Comparison of ENCODE assay signal across 28 cellular contexts in the genomic region with DNA sequence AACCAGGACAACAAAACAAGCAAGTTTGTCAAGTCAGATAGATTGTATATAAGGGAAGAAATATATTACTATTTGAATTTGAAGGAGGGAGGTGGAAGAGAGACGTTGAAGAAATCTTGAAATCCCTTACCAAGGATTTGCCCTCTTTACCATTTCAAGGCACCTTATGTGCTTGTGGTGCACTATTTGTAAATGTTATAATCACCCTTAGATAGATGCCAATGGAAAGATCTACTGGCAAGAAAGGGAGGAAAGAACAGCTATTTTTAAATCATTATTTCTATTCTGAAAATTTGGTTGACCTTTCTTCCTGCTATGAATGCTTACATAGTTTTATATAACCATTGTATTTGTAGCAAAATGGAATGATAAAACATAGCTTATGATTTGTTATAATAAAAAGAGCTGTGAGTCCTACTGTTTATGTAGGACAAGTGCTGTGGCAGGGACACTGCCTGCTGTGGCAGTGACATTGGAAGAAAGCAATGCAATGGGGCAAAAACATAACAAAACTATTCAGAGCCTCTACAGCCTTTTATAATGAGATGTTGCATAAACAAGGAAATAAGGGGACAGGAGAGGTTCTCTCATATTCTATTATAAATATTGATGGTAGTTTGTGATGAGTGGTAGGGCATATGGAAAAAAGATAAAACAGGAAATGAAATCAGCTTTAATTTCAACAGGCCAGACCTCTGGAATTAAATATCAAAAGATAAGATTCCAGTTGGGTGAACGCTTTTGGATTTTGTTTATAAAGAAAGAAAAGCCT.
DNase-seq lines count a peak whose midpoint lies in the region; TF ChIP-seq lines count a peak whose summit lies in the region.
"Had no signal": no experiment of that assay in that cellular context is flagged by ENCODE, and none has a peak within 500 bp of the region (broad histone marks: within the 10 kb centered on the region; RNA-seq: fewer than 3 reads in every experiment).

No MANE protein-coding gene starts in this region.

- H3K4me3 Mint-ChIP-seq in neural crest cell, result peak overlapping the region; percentile 18
- no peak overlapping the region for H3K4me3 Mint-ChIP-seq in activated T-helper 1 cell treated with anti-CD3 and anti-CD28 coated beads, Interleukin-12 subunit alpha, Interleukin-12 subunit beta, Interleukin-2, Interleukin-4 antibody, amounts not matched to agents 30 ng/mL and 10 ng/mL and 1 ng/mL, durations not matched to agents 14 hours and 24 hours and 36 hours
- H3K4me3 Mint-ChIP-seq: activated CD8-positive, alpha-beta T cell treated with anti-CD3 and anti-CD28 coated beads for 36 hours; CD4-positive, CD25-positive, alpha-beta regulatory T cell; GM23338; IgD-negative memory B cell; natural killer cell; stimulated activated naive CD8-positive, alpha-beta T cell treated with anti-CD3 and anti-CD28 coated beads, Interleukin-15, Interleukin-2, amounts not matched to agents 100 ng/mL and 50 ng/mL, for 24 hours had no signal

- H3K4me1 Mint-ChIP-seq in neural crest cell, result peaks cover 27% of the 10 kb centered on the region
- no peaks in the 10 kb centered on the region for H3K4me1 Mint-ChIP-seq in activated T-helper 1 cell treated with anti-CD3 and anti-CD28 coated beads, Interleukin-12 subunit alpha, Interleukin-12 subunit beta, Interleukin-2, Interleukin-4 antibody, amounts not matched to agents 30 ng/mL and 10 ng/mL and 1 ng/mL, durations not matched to agents 14 hours and 24 hours and 36 hours (ENCODE audit: low read depth)
- H3K4me1 Mint-ChIP-seq: CD4-positive, CD25-positive, alpha-beta regulatory T cell; GM23338; IgD-negative memory B cell; natural killer cell had no signal

- 63 to 70% methylated on average over 2 of the region's 2 CpGs for WGBS in thyroid gland, 2 donors

- H3K36me3 ChIP-seq in SU-DHL-6 (ENCODE audit: low read length) (no peaks in the 10 kb centered on the region), thyroid gland (no peaks in the 10 kb centered on the region), PC-9 (ENCODE audit: low read depth) (no peaks in the 10 kb centered on the region)
- H3K36me3 ChIP-seq: brain microvascular endothelial cell, gastroesophageal sphincter, spleen, tibial nerve had no signal

- no peak for TF ChIP-seq CTCF in SU-DHL-6 (IDR thresholded peaks at IDR 0.05; ENCODE audit: insufficient read depth, low read length, poor library complexity, severe bottlenecking)
- no peak for TF ChIP-seq CTCF in neural crest cell (conservative IDR thresholded peaks at IDR 0.05)
- TF ChIP-seq CTCF in thyroid gland (IDR thresholded peaks at IDR 0.05), result no peak
- no peak for TF ChIP-seq CTCF in PC-9 (conservative IDR thresholded peaks at IDR 0.05)

- H3K79me2 ChIP-seq in SU-DHL-6 (ENCODE audit: insufficient read depth, low read length), result no peaks in the 10 kb centered on the region
- no peaks in the 10 kb centered on the region for H3K79me2 ChIP-seq in PC-9 (ENCODE audit: low read depth)
- H3K79me2 ChIP-seq: hepatocyte had no signal

- no peak overlapping the region for H3K27ac Mint-ChIP-seq in neural crest cell (ENCODE audit: unreplicated experiment)
- no peak overlapping the region for H3K27ac Mint-ChIP-seq in activated T-helper 1 cell treated with anti-CD3 and anti-CD28 coated beads, Interleukin-12 subunit alpha, Interleukin-12 subunit beta, Interleukin-2, Interleukin-4 antibody, amounts not matched to agents 30 ng/mL and 10 ng/mL and 1 ng/mL, durations not matched to agents 14 hours and 24 hours and 36 hours
- H3K27ac Mint-ChIP-seq: activated CD8-positive, alpha-beta T cell treated with anti-CD3 and anti-CD28 coated beads for 36 hours; activated T-helper 2 cell treated with anti-CD3 and anti-CD28 coated beads, Interferon-gamma antibody, Interleukin-2, Interleukin-4, amounts not matched to agents 10 μg/mL and 5 μg/mL and 100 μg/mL, durations not matched to agents 14 hours and 24 hours and 36 hours; CD4-positive, CD25-positive, alpha-beta regulatory T cell; GM23338; IgD-negative memory B cell; natural killer cell; stimulated activated naive CD8-positive, alpha-beta T cell treated with anti-CD3 and anti-CD28 coated beads, Interleukin-15, Interleukin-2, amounts not matched to agents 100 ng/mL and 50 ng/mL, for 24 hours had no signal

- H3F3A ChIP-seq in SU-DHL-6 (ENCODE audit: insufficient read depth) (no peaks in the 10 kb centered on the region), PC-9 (ENCODE audit: insufficient read depth, low read depth) (no peaks in the 10 kb centered on the region)

- H4K20me1 ChIP-seq in SU-DHL-6 (ENCODE audit: low read depth, low read length) (no peaks in the 10 kb centered on the region), PC-9 (ENCODE audit: insufficient read depth) (no peaks in the 10 kb centered on the region)

- H3K4me1 ChIP-seq in thyroid gland, result peaks cover 15 to 22% of the 10 kb centered on the region in 2 donors
- no peaks in the 10 kb centered on the region for H3K4me1 ChIP-seq in PC-9 (replicated peaks; ENCODE audit: insufficient read depth)
- H3K4me1 ChIP-seq: spleen had no signal

- intact Hi-C loops in thyroid gland (cut with DNase I) (no loop called here), PC-9 (cut with micrococcal nuclease; ENCODE audit: unreplicated experiment) (no loop called here)
- intact Hi-C loops in activated T-helper 1 cell treated with anti-CD3 and anti-CD28 coated beads, Interleukin-12 subunit alpha, Interleukin-12 subunit beta, Interleukin-2, Interleukin-4 antibody, amounts not matched to agents 30 ng/mL and 10 ng/mL and 1 ng/mL, durations not matched to agents 14 hours and 24 hours and 36 hours (cut with micrococcal nuclease), result no loop called here

- CTCF ChIA-PET in PC-9 (lab: Charles Lee), result no interaction called here

- H3K4me2 ChIP-seq in SU-DHL-6 (ENCODE audit: low read depth, low read length, poor library complexity, severe bottlenecking), result no peak overlapping the region
- no peak overlapping the region for H3K4me2 ChIP-seq in PC-9
- H3K4me2 ChIP-seq: GM23338, hepatocyte had no signal

- H2AFZ ChIP-seq in SU-DHL-6 (ENCODE audit: low read depth, low read length, severe bottlenecking), result peak overlapping the region; percentile 36
- H2AFZ ChIP-seq in PC-9, result no peak overlapping the region
- H2AFZ ChIP-seq: GM23338, hepatocyte had no signal

- H3K36me3 Mint-ChIP-seq in neural crest cell (ENCODE audit: low read depth), result peaks cover 9% of the 10 kb centered on the region
- H3K36me3 Mint-ChIP-seq in activated T-helper 1 cell treated with anti-CD3 and anti-CD28 coated beads, Interleukin-12 subunit alpha, Interleukin-12 subunit beta, Interleukin-2, Interleukin-4 antibody, amounts not matched to agents 30 ng/mL and 10 ng/mL and 1 ng/mL, durations not matched to agents 14 hours and 24 hours and 36 hours (ENCODE audit: low read depth), result no peaks in the 10 kb centered on the region
- H3K36me3 Mint-ChIP-seq: CD4-positive, CD25-positive, alpha-beta regulatory T cell; IgD-negative memory B cell; natural killer cell had no signal

- no peaks in the 10 kb centered on the region for H3K27me3 Mint-ChIP-seq in neural crest cell (ENCODE audit: low read depth)
- no peaks in the 10 kb centered on the region for H3K27me3 Mint-ChIP-seq in activated T-helper 1 cell treated with anti-CD3 and anti-CD28 coated beads, Interleukin-12 subunit alpha, Interleukin-12 subunit beta, Interleukin-2, Interleukin-4 antibody, amounts not matched to agents 30 ng/mL and 10 ng/mL and 1 ng/mL, durations not matched to agents 14 hours and 24 hours and 36 hours (ENCODE audit: insufficient read depth)
- H3K27me3 Mint-ChIP-seq: CD4-positive, CD25-positive, alpha-beta regulatory T cell; IgD-negative memory B cell had no signal

- H3K27ac ChIP-seq in SU-DHL-6 (ENCODE audit: low read depth, low read length) (no peak overlapping the region), thyroid gland (peak overlapping the region in 2 of 3 donors; percentile 17 to 68), PC-9 (no peak overlapping the region)
- H3K27ac ChIP-seq: brain microvascular endothelial cell, hepatocyte, RWPE1, spleen, tibial nerve had no signal

- no peak overlapping the region for H3K4me3 ChIP-seq in SU-DHL-6 (ENCODE audit: insufficient read depth, low read length, poor library complexity, severe bottlenecking)
- no peak overlapping the region for H3K4me3 ChIP-seq in thyroid gland (replicated peaks in 1 of 3)
- no peak overlapping the region for H3K4me3 ChIP-seq in PC-9
- H3K4me3 ChIP-seq: gastroesophageal sphincter, GM23338, hepatocyte, mucosa of descending colon, spleen, tibial nerve had no signal

- POLR2A ChIA-PET in PC-9 (lab: Charles Lee; ENCODE audit: unreplicated experiment), result interaction anchor here (0.6 kb wide), 1 partner anchor 21 kb away, joined by 3 read pairs; no protein-coding TSS in a partner anchor

- TF ChIP-seq POLR2A in thyroid gland (IDR thresholded peaks at IDR 0.05), result no peak

- no peaks in the 10 kb centered on the region for H3K27me3 ChIP-seq in SU-DHL-6 (ENCODE audit: low read length)
- no peaks in the 10 kb centered on the region for H3K27me3 ChIP-seq in thyroid gland
- H3K27me3 ChIP-seq in PC-9 (ENCODE audit: insufficient read depth, low read depth), result no peaks in the 10 kb centered on the region
- H3K27me3 ChIP-seq: brain microvascular endothelial cell, gastroesophageal sphincter, hepatocyte, spleen, tibial nerve had no signal

- H3K9me3 Mint-ChIP-seq in neural crest cell, result peaks cover 10% of the 10 kb centered on the region
- H3K9me3 Mint-ChIP-seq in activated T-helper 1 cell treated with anti-CD3 and anti-CD28 coated beads, Interleukin-12 subunit alpha, Interleukin-12 subunit beta, Interleukin-2, Interleukin-4 antibody, amounts not matched to agents 30 ng/mL and 10 ng/mL and 1 ng/mL, durations not matched to agents 14 hours and 24 hours and 36 hours, result no peaks in the 10 kb centered on the region
- H3K9me3 Mint-ChIP-seq: activated T-helper 2 cell treated with anti-CD3 and anti-CD28 coated beads, Interferon-gamma antibody, Interleukin-2, Interleukin-4, amounts not matched to agents 10 μg/mL and 5 μg/mL and 100 μg/mL, durations not matched to agents 14 hours and 24 hours and 36 hours had no signal

- no TSS peak for BruUV-seq in PC-9 (replicated peaks; lab: Mats Ljungman, UMichigan)

- DNase-seq in DMS153 (lab: John Stamatoyannopoulos, UW) (peak; percentile 35), DMS153 treated with DMSO at 0.1 percent for 48 hours (lab: John Stamatoyannopoulos, UW; ENCODE audit: unreplicated experiment) (no peak), neural crest cell (ENCODE audit: low read depth, low spot score) (no peak), thyroid gland (peak; percentile 20 to 22), A172 (ENCODE audit: low spot score) (no peak), PC-9 (no peak)
- DNase-seq in activated T-helper 1 cell treated with anti-CD3 and anti-CD28 coated beads, Interleukin-12 subunit alpha, Interleukin-12 subunit beta, Interleukin-2, Interleukin-4 antibody, amounts not matched to agents 30 ng/mL and 10 ng/mL and 1 ng/mL, durations not matched to agents 14 hours and 24 hours and 36 hours (ENCODE audit: low spot score), result no peak
- DNase-seq: activated CD8-positive, alpha-beta memory T cell treated with anti-CD3 and anti-CD28 coated beads, Interleukin-2, amount 50 U/mL, for 48 hours; activated CD8-positive, alpha-beta T cell treated with anti-CD3 and anti-CD28 coated beads for 36 hours; activated naive CD4-positive, alpha-beta T cell treated with anti-CD3 and anti-CD28 coated beads, Interleukin-2, amount 50 U/mL, for 16 hours; brain microvascular endothelial cell; CD4-positive, CD25-positive, alpha-beta regulatory T cell; cerebellar nuclear complex; mammary epithelial cell; mucosa of descending colon; natural killer cell; NCI-H1694; spleen; stimulated activated CD8-positive, alpha-beta memory T cell treated with anti-CD3 and anti-CD28 coated beads, Interleukin-4, amount 100 ng/mL, for 48 hours had no signal

- H3K9me3 ChIP-seq in SU-DHL-6 (ENCODE audit: insufficient read depth, low read length) (no peaks in the 10 kb centered on the region), thyroid gland (no peaks in the 10 kb centered on the region), PC-9 (ENCODE audit: insufficient read depth, low read depth) (no peaks in the 10 kb centered on the region)
- H3K9me3 ChIP-seq: gastroesophageal sphincter, mucosa of descending colon, tibial nerve had no signal

- H3K9ac ChIP-seq in SU-DHL-6 (ENCODE audit: low read length), result no peak overlapping the region

- H3K9me2 ChIP-seq in SU-DHL-6 (replicated peaks; ENCODE audit: insufficient read depth, low read length) (no peaks in the 10 kb centered on the region), PC-9 (ENCODE audit: insufficient read depth) (no peaks in the 10 kb centered on the region)

Comparison
In these comparisons a context has a peak if more than half of its experiments do, and no peak if none do; other contexts are left out.
1. DNase-seq: peak in DMS153 (single experiment) and thyroid gland (2 of 2); none in DMS153 treated with DMSO at 0.1 percent for 48 hours (single experiment), neural crest cell (single experiment), activated T-helper 1 cell treated with anti-CD3 and anti-CD28 coated beads, Interleukin-12 subunit alpha, Interleukin-12 subunit beta, Interleukin-2, Interleukin-4 antibody, amounts not matched to agents 30 ng/mL and 10 ng/mL and 1 ng/mL, durations not matched to agents 14 hours and 24 hours and 36 hours (single experiment), A172 (single experiment) and PC-9 (0 of 2).
2. H3K27ac ChIP-seq: peak in thyroid gland (2 of 3); none in SU-DHL-6 (single experiment) and PC-9 (single experiment).